13 cellular contexts compared by ENCODE assay signal in genomic region chr3:32459474-32459873, GRCh38. TPM values are rescaled to one million over a fixed set of nuclear protein-coding genes. Genes with fewer than 3 reads are reported as not detected.
A peak's percentile ranks its signal among the peaks of the same experiment; 100 is the strongest.
DNase-seq lines count a peak whose midpoint lies in the region; TF ChIP-seq lines count a peak whose summit lies in the region.
"Had no signal": no experiment of that assay in that cellular context is flagged by ENCODE, and none has a peak within 500 bp of the region (broad histone marks: within the 10 kb centered on the region; RNA-seq: fewer than 3 reads in every experiment).

No MANE protein-coding gene starts in this region.

- peaks cover 15% of the 10 kb centered on the region for H3K36me3 Mint-ChIP-seq in activated CD4-positive, alpha-beta T cell treated with anti-CD3 and anti-CD28 coated beads, Interleukin-2, amount 10 ng/mL, durations not matched to agents 24 days and 14 days (ENCODE audit: low read depth)
- H3K36me3 Mint-ChIP-seq in glutamatergic neuron (ENCODE audit: unreplicated experiment): peaks cover 8% of the 10 kb centered on the region
- peaks cover 22% of the 10 kb centered on the region for H3K36me3 Mint-ChIP-seq in Caco-2 (ENCODE audit: insufficient read depth, unreplicated experiment)

- TF ChIP-seq CTCF in Loucy (conservative IDR thresholded peaks at IDR 0.05; ENCODE audit: low read length) (no peak), glutamatergic neuron (IDR thresholded peaks at IDR 0.05; ENCODE audit: partially characterized antibody, unreplicated experiment) (no peak), spleen (IDR thresholded peaks at IDR 0.05 in 8 of 11, conservative IDR thresholded peaks at IDR 0.05 in 3 of 11) (no peak), Caco-2 (IDR thresholded peaks at IDR 0.05; ENCODE audit: insufficient read depth in 1 of 2, low read depth in 1 of 2, low read length in 1 of 2, severe bottlenecking in 1 of 2, unreplicated experiment in 1 of 2) (no peak)

- H3K27ac ChIP-seq in spleen (peak overlapping the region; percentile 30 to 94 (median 80)), caudate nucleus (ENCODE audit: low read depth, low read length) (no peak overlapping the region)
- H3K27ac ChIP-seq: ovary had no signal

- peak overlapping the region; percentile 93 for H3K27ac Mint-ChIP-seq in activated CD4-positive, alpha-beta T cell treated with anti-CD3 and anti-CD28 coated beads, Interleukin-2, amount 10 ng/mL, durations not matched to agents 24 days and 14 days
- H3K27ac Mint-ChIP-seq in glutamatergic neuron (ENCODE audit: unreplicated experiment): peak overlapping the region; percentile 9
- no peak overlapping the region for H3K27ac Mint-ChIP-seq in Caco-2 (ENCODE audit: unreplicated experiment)
- H3K27ac Mint-ChIP-seq: HFFc6 had no signal

- H3K27me3 Mint-ChIP-seq in activated CD4-positive, alpha-beta T cell treated with anti-CD3 and anti-CD28 coated beads, Interleukin-2, amount 10 ng/mL, durations not matched to agents 24 days and 14 days: no peaks in the 10 kb centered on the region
- peaks cover 5% of the 10 kb centered on the region for H3K27me3 Mint-ChIP-seq in glutamatergic neuron (ENCODE audit: unreplicated experiment)
- no peaks in the 10 kb centered on the region for H3K27me3 Mint-ChIP-seq in Caco-2 (ENCODE audit: insufficient read depth, unreplicated experiment)

- H3K4me3 ChIP-seq in Loucy (ENCODE audit: low read length, poor library complexity, severe bottlenecking) (peak overlapping the region; percentile 65), spleen (no peak overlapping the region), Caco-2 (ENCODE audit: low read depth, low read length) (no peak overlapping the region)
- H3K4me3 ChIP-seq: heart right ventricle, ovary had no signal

- H3K9ac ChIP-seq in Loucy (ENCODE audit: low read depth, low read length, poor library complexity, severe bottlenecking): peak overlapping the region; percentile 42

- intact Hi-C loops in activated CD4-positive, alpha-beta T cell treated with anti-CD3 and anti-CD28 coated beads, Interleukin-2, amount 10 ng/mL, durations not matched to agents 24 days and 14 days (cut with micrococcal nuclease): loop anchor here (2.0 to 5.0 kb wide), 2 partner anchors 27 to 37 kb away; no protein-coding TSS in a partner anchor
- intact Hi-C loops in spleen (cut with DNase I; ENCODE audit: low total_unique reads) (no loop called here), Caco-2 (cut with micrococcal nuclease; ENCODE audit: unreplicated experiment) (no loop called here)

- no peaks in the 10 kb centered on the region for H3K9me3 Mint-ChIP-seq in activated CD4-positive, alpha-beta T cell treated with anti-CD3 and anti-CD28 coated beads, Interleukin-2, amount 10 ng/mL, durations not matched to agents 24 days and 14 days
- peaks cover 10% of the 10 kb centered on the region for H3K9me3 Mint-ChIP-seq in glutamatergic neuron (ENCODE audit: unreplicated experiment)
- H3K9me3 Mint-ChIP-seq in Caco-2 (ENCODE audit: unreplicated experiment): no peaks in the 10 kb centered on the region
- H3K9me3 Mint-ChIP-seq: HFFc6 had no signal

- H3K4me2 ChIP-seq in Loucy (ENCODE audit: low read depth, low read length, poor library complexity, severe bottlenecking): peak overlapping the region; percentile 72

- no peaks in the 10 kb centered on the region for H3K9me3 ChIP-seq in Loucy (ENCODE audit: insufficient read depth, low read depth, low read length)
- no peaks in the 10 kb centered on the region for H3K9me3 ChIP-seq in spleen
- H3K9me3 ChIP-seq in Caco-2: no peaks in the 10 kb centered on the region
- H3K9me3 ChIP-seq: heart right ventricle, ovary had no signal

- no peaks in the 10 kb centered on the region for H4K20me1 ChIP-seq in Loucy (ENCODE audit: insufficient read depth, low read length, poor library complexity, severe bottlenecking)

- POLR2A ChIA-PET in Caco-2 (lab: Charles Lee): no interaction called here

- H3K36me3 ChIP-seq in Loucy (ENCODE audit: insufficient read depth, low read length) (peaks cover 5% of the 10 kb centered on the region; the same call in 1 of the 2 replicates), spleen (peaks cover 0 to 40% (median 9%) of the 10 kb centered on the region in 6 donors), Caco-2 (ENCODE audit: control insufficient read depth, insufficient read depth, low read length) (peaks cover 1% of the 10 kb centered on the region; the same call in 1 of the 2 replicates)
- H3K36me3 ChIP-seq: ovary had no signal

- CTCF ChIA-PET in Caco-2 (lab: Charles Lee): no interaction called here

- H3K4me1 ChIP-seq in Loucy (ENCODE audit: insufficient read depth, low read length, poor library complexity, severe bottlenecking): peaks cover 58% of the 10 kb centered on the region
- peaks cover 25 to 88% (median 73%) of the 10 kb centered on the region in 6 donors for H3K4me1 ChIP-seq in spleen
- H3K4me1 ChIP-seq in Caco-2: peaks cover 21% of the 10 kb centered on the region

- WGBS in spleen, 5 donors: 71 to 90% (median 85%) methylated on average over 5 of the region's 5 CpGs

- no peak for TF ChIP-seq POLR2A in spleen (IDR thresholded peaks at IDR 0.05)

- H2AFZ ChIP-seq in Loucy (ENCODE audit: low read length): no peak overlapping the region

- BruUV-seq in Caco-2 (replicated peaks; lab: Mats Ljungman, UMichigan): no TSS peak

- H3K4me1 Mint-ChIP-seq in activated CD4-positive, alpha-beta T cell treated with anti-CD3 and anti-CD28 coated beads, Interleukin-2, amount 10 ng/mL, durations not matched to agents 24 days and 14 days: peaks cover 41% of the 10 kb centered on the region
- H3K4me1 Mint-ChIP-seq in glutamatergic neuron (ENCODE audit: low read depth, unreplicated experiment) (peaks cover 36% of the 10 kb centered on the region), Caco-2 (ENCODE audit: low read depth, unreplicated experiment) (no peaks in the 10 kb centered on the region)

- 0 out of 2 replicates have a peak, but pooled peaks cover 8% of the 10 kb centered on the region for H3F3A ChIP-seq in Loucy (ENCODE audit: low read depth)

- H3K9me2 ChIP-seq in Loucy (replicated peaks; ENCODE audit: low read depth, low read length): no peaks in the 10 kb centered on the region

- DNase-seq in activated CD4-positive, alpha-beta T cell treated with anti-CD3 and anti-CD28 coated beads, Interleukin-2, amount 10 ng/mL, durations not matched to agents 24 days and 14 days: no peak
- no peak for DNase-seq in activated CD4-positive, alpha-beta T cell treated with anti-CD3 and anti-CD28 coated beads for 1 hour
- no peak for DNase-seq in glutamatergic neuron
- peak; percentile 79 for DNase-seq in spleen
- no peak for DNase-seq in caudate nucleus (lab: John Stamatoyannopoulos, UW)
- DNase-seq in Caco-2: no peak
- no peak for DNase-seq in NCI-H69 (lab: John Stamatoyannopoulos, UW)
- DNase-seq: heart right ventricle, HFFc6, left ventricle myocardium superior, OCI-M1, ovary had no signal

- no peaks in the 10 kb centered on the region for H3K27me3 ChIP-seq in Loucy (ENCODE audit: insufficient read depth, low read length, poor library complexity, severe bottlenecking)
- no peaks in the 10 kb centered on the region for H3K27me3 ChIP-seq in spleen (replicated peaks in 1 of 7)
- H3K27me3 ChIP-seq in Caco-2 (replicated peaks; ENCODE audit: control insufficient read depth, insufficient read depth, low read length): no peaks in the 10 kb centered on the region
- H3K27me3 ChIP-seq: heart right ventricle, ovary had no signal

- peak overlapping the region; percentile 79 for H3K4me3 Mint-ChIP-seq in activated CD4-positive, alpha-beta T cell treated with anti-CD3 and anti-CD28 coated beads, Interleukin-2, amount 10 ng/mL, durations not matched to agents 24 days and 14 days
- H3K4me3 Mint-ChIP-seq in glutamatergic neuron (ENCODE audit: unreplicated experiment) (no peak overlapping the region), Caco-2 (ENCODE audit: unreplicated experiment) (no peak overlapping the region)
- H3K4me3 Mint-ChIP-seq: HFFc6 had no signal

- no peaks in the 10 kb centered on the region for H3K79me2 ChIP-seq in Loucy (ENCODE audit: insufficient read depth, low read length)

RNA-seq across cellular contexts. Expression of gene CMTM6, which starts 43.2 kb away (rescaled TPM):
- 79.3 and 79.6 TPM in 2 replicates for total RNA-seq in activated CD4-positive, alpha-beta T cell treated with anti-CD3 and anti-CD28 coated beads, Interleukin-2, amount 10 ng/mL, durations not matched to agents 24 days and 14 days
- total RNA-seq in glutamatergic neuron (ENCODE audit: unreplicated experiment): 17.5 TPM
- 100 to 1,000 TPM in 2 of 7 donors, 10 to 100 TPM in 5; 73.2 to 116 (median 82.0) TPM for total RNA-seq in spleen
- polyA plus RNA-seq in spleen: 10 to 100 TPM; 26.6 to 31.8 (median 26.9) TPM
- 39.7 and 41.8 TPM in 2 replicates for total RNA-seq in Caco-2 (2022)
